In genomic region chr16:78291642-78292041, GRCh38 we compare ENCODE assay signal across 15 cellular contexts.
"Had no signal": no experiment of that assay in that cellular context is flagged by ENCODE, and none has a peak within 500 bp of the region (broad histone marks: within the 10 kb centered on the region; RNA-seq: fewer than 3 reads in every experiment).

No MANE protein-coding gene starts in this region.

- H3K9me2 ChIP-seq: SK-N-SH had no signal

- H3K27me3 Mint-ChIP-seq: activated CD4-positive, alpha-beta T cell treated with anti-CD3 and anti-CD28 coated beads for 36 hours; activated CD8-positive, alpha-beta T cell treated with anti-CD3 and anti-CD28 coated beads for 36 hours; activated naive CD8-positive, alpha-beta T cell treated with anti-CD3 and anti-CD28 coated beads, Interleukin-2, amount 50 U/mL, for 24 hours; effector memory CD8-positive, alpha-beta T cell had no signal

- H3K27me3 ChIP-seq: pancreas had no signal

- H3K9me3 Mint-ChIP-seq: activated CD8-positive, alpha-beta T cell treated with anti-CD3 and anti-CD28 coated beads for 36 hours; stimulated activated effector memory CD8-positive, alpha-beta T cell treated with anti-CD3 and anti-CD28 coated beads, Interleukin-12 subunit alpha, Interleukin-12 subunit beta, amount 100 ng/mL, for 72 hours had no signal

- H3K27ac ChIP-seq: VCaP had no signal

- H3K36me3 ChIP-seq: pancreas had no signal

- H3K4me3 Mint-ChIP-seq: activated CD4-positive, alpha-beta T cell treated with anti-CD3 and anti-CD28 coated beads for 36 hours; activated CD8-positive, alpha-beta T cell treated with anti-CD3 and anti-CD28 coated beads for 36 hours; activated naive CD8-positive, alpha-beta T cell treated with anti-CD3 and anti-CD28 coated beads, Interleukin-2, amount 50 U/mL, for 24 hours; effector memory CD8-positive, alpha-beta T cell; stimulated activated effector memory CD8-positive, alpha-beta T cell treated with anti-CD3 and anti-CD28 coated beads, Interleukin-12 subunit alpha, Interleukin-12 subunit beta, amount 100 ng/mL, for 72 hours had no signal

- H3K36me3 Mint-ChIP-seq: stimulated activated effector memory CD8-positive, alpha-beta T cell treated with anti-CD3 and anti-CD28 coated beads, Interleukin-12 subunit alpha, Interleukin-12 subunit beta, amount 100 ng/mL, for 72 hours had no signal

- H3K4me3 ChIP-seq: pancreas had no signal

- DNase-seq: activated CD4-positive, alpha-beta T cell treated with anti-CD3 and anti-CD28 coated beads for 36 hours; activated CD8-positive, alpha-beta memory T cell treated with anti-CD3 and anti-CD28 coated beads, Interleukin-2, amount 50 U/mL, for 48 hours; activated CD8-positive, alpha-beta T cell treated with anti-CD3 and anti-CD28 coated beads for 36 hours; activated naive CD4-positive, alpha-beta T cell; activated naive CD8-positive, alpha-beta T cell treated with anti-CD3 and anti-CD28 coated beads, Interleukin-2, amount 50 U/mL, for 24 hours; caudate nucleus; effector memory CD8-positive, alpha-beta T cell; hippocampal formation; kidney glomerular epithelial cell; pancreas; SK-N-SH; substantia nigra; T-helper 1 cell had no signal

- H3K27ac Mint-ChIP-seq: activated CD4-positive, alpha-beta T cell treated with anti-CD3 and anti-CD28 coated beads for 36 hours; activated CD8-positive, alpha-beta T cell treated with anti-CD3 and anti-CD28 coated beads for 36 hours; activated naive CD8-positive, alpha-beta T cell treated with anti-CD3 and anti-CD28 coated beads, Interleukin-2, amount 50 U/mL, for 24 hours; effector memory CD8-positive, alpha-beta T cell; stimulated activated effector memory CD8-positive, alpha-beta T cell treated with anti-CD3 and anti-CD28 coated beads, Interleukin-12 subunit alpha, Interleukin-12 subunit beta, amount 100 ng/mL, for 72 hours had no signal

- H3K4me1 Mint-ChIP-seq: activated CD4-positive, alpha-beta T cell treated with anti-CD3 and anti-CD28 coated beads for 36 hours; activated naive CD8-positive, alpha-beta T cell treated with anti-CD3 and anti-CD28 coated beads, Interleukin-2, amount 50 U/mL, for 24 hours; stimulated activated effector memory CD8-positive, alpha-beta T cell treated with anti-CD3 and anti-CD28 coated beads, Interleukin-12 subunit alpha, Interleukin-12 subunit beta, amount 100 ng/mL, for 72 hours had no signal

- H3K4me2 ChIP-seq: SK-N-SH had no signal

- FAIRE-seq: pancreas had no signal

- H3K9me3 ChIP-seq: pancreas, SK-N-SH had no signal

- ATAC-seq: activated CD4-positive, alpha-beta T cell treated with anti-CD3 and anti-CD28 coated beads for 36 hours; activated CD8-positive, alpha-beta T cell treated with anti-CD3 and anti-CD28 coated beads for 36 hours; activated naive CD8-positive, alpha-beta T cell treated with anti-CD3 and anti-CD28 coated beads, Interleukin-2, amount 50 U/mL, for 24 hours; effector memory CD8-positive, alpha-beta T cell; stimulated activated effector memory CD8-positive, alpha-beta T cell treated with anti-CD3 and anti-CD28 coated beads, Interleukin-12 subunit alpha, Interleukin-12 subunit beta, amount 100 ng/mL, for 72 hours had no signal

- H3K9ac ChIP-seq: SK-N-SH had no signal
